9 cellular contexts compared by ENCODE assay signal in the genomic region with DNA sequence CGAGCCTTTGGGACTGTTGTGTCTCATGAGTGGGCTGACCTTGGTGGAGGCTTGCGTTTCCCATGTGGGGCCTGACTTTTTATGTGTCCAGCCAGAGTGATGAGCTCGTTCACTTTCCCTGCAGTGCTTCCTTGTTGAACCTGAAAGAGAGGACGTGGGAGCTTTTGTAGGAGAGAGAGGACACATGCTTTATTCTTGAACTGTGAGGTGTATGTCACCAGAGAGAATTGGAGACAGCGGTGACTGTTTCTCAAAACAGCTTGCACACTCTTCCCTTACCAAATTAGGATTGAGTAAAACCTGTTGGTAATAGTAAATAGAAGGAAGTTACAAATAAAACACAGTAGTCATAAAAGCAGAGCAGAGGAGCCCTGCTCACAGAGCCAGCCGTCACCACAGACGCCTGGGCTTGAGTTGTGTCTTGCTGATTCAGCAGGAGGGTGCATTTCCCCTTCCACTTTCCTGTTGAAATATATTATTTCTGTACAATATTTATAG.
DNase-seq lines count a peak whose midpoint lies in the region; ATAC-seq, FAIRE-seq and TF ChIP-seq lines count a peak whose summit lies in the region.
"Had no signal": no experiment of that assay in that cellular context is flagged by ENCODE, and none has a peak within 500 bp of the region (broad histone marks: within the 10 kb centered on the region; RNA-seq: fewer than 3 reads in every experiment).

No MANE protein-coding gene starts in this region.

- FAIRE-seq in pancreas (lab: Jason Lieb, UNC) (no peak), urothelium cell line (lab: Jason Lieb, UNC) (no peak)

- DNase-seq in DMS153 (lab: John Stamatoyannopoulos, UW) (peak; percentile 25), Peyer's patch (peak in 2 of 3 donors; percentile 23 to 66), pancreas (no peak), WTC11 (ENCODE audit: low spot score) (no peak), urothelium cell line (ENCODE audit: low spot score) (no peak), cerebellum (ENCODE audit: low spot score) (no peak), NCI-H1417 treated with DMSO at 0.1 percent for 48 hours (lab: John Stamatoyannopoulos, UW) (no peak)
- DNase-seq: kidney glomerular epithelial cell had no signal

- 74 to 81% methylated on average over 7 of the region's 7 CpGs for WGBS in pancreas, 2 donors

- peaks cover 24% of the 10 kb centered on the region for H3K4me1 Mint-ChIP-seq in WTC11

- H3K4me3 ChIP-seq in Peyer's patch, result no peak overlapping the region
- H3K4me3 ChIP-seq in pancreas, result no peak overlapping the region

- peaks cover 0 to 13% (median 4%) of the 10 kb centered on the region in 4 donors for H3K4me1 ChIP-seq in Peyer's patch
- H3K4me1 ChIP-seq in pancreas, result peaks cover 0 to 21% (median 11%) of the 10 kb centered on the region in 3 donors

- H3K27me3 ChIP-seq in Peyer's patch, result no peaks in the 10 kb centered on the region
- no peaks in the 10 kb centered on the region for H3K27me3 ChIP-seq in pancreas

- H3K27ac ChIP-seq in Peyer's patch (peak overlapping the region in 3 of 4 donors; percentile 1 to 65 (median 57)), pancreas (peak overlapping the region in 3 of 4 donors; percentile 13 to 72 (median 69))

- H3K9me3 ChIP-seq in Peyer's patch, result no peaks in the 10 kb centered on the region
- no peaks in the 10 kb centered on the region for H3K9me3 ChIP-seq in pancreas

- TF ChIP-seq CTCF in Peyer's patch (IDR thresholded peaks at IDR 0.05) (no peak), pancreas (IDR thresholded peaks at IDR 0.05) (no peak), WTC11 (IDR thresholded peaks at IDR 0.05) (no peak)

- TF ChIP-seq POLR2A in Peyer's patch (IDR thresholded peaks at IDR 0.05), result no peak

- no peaks in the 10 kb centered on the region for H3K36me3 ChIP-seq in Peyer's patch
- no peaks in the 10 kb centered on the region for H3K36me3 ChIP-seq in pancreas

- ATAC-seq in esophagus mucosa (peak; percentile 39), pancreas (peak in 3 of 4 donors; percentile 53 to 73 (median 72)), WTC11 (no peak)

- CTCF ChIA-PET in WTC11 (lab: Charles Lee), result no interaction called here

- no peak overlapping the region for H3K4me3 Mint-ChIP-seq in WTC11

- no peaks in the 10 kb centered on the region for H3K9me3 Mint-ChIP-seq in WTC11

- POLR2A ChIA-PET in WTC11 (lab: Charles Lee), result no interaction called here

- no peaks in the 10 kb centered on the region for H3K27me3 Mint-ChIP-seq in WTC11 (ENCODE audit: low read depth)

- intact Hi-C loops in pancreas (cut with DNase I), result no loop called here

- H3K27ac Mint-ChIP-seq in WTC11, result no peak overlapping the region

- peaks cover 3% of the 10 kb centered on the region; the same call in 1 of the 2 replicates for H3K36me3 Mint-ChIP-seq in WTC11

TF ChIP-seq in WTC11, 78 proteins besides CTCF, POLR2A, EP300 and RAD21:
- TF ChIP-seq NR3C1 (CRISPR knock-in tag; conservative IDR thresholded peaks at IDR 0.05; ENCODE audit: low read depth) (no peak), CREB1 (CRISPR knock-in tag; IDR thresholded peaks at IDR 0.05) (no peak), ZNF232 (CRISPR knock-in tag; IDR thresholded peaks at IDR 0.05) (no peak), MXD4 (CRISPR knock-in tag; IDR thresholded peaks at IDR 0.05; ENCODE audit: borderline replicate concordance) (no peak), NFYB (CRISPR knock-in tag; conservative IDR thresholded peaks at IDR 0.05; ENCODE audit: low read depth) (no peak)
- TF ChIP-seq, protein P1, sequence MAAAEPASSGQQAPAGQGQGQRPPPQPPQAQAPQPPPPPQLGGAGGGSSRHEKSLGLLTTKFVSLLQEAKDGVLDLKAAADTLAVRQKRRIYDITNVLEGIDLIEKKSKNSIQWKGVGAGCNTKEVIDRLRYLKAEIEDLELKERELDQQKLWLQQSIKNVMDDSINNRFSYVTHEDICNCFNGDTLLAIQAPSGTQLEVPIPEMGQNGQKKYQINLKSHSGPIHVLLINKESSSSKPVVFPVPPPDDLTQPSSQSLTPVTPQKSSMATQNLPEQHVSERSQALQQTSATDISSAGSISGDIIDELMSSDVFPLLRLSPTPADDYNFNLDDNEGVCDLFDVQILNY (CRISPR knock-in tag; IDR thresholded peaks at IDR 0.05), result no peak
- TF ChIP-seq, protein P2, sequence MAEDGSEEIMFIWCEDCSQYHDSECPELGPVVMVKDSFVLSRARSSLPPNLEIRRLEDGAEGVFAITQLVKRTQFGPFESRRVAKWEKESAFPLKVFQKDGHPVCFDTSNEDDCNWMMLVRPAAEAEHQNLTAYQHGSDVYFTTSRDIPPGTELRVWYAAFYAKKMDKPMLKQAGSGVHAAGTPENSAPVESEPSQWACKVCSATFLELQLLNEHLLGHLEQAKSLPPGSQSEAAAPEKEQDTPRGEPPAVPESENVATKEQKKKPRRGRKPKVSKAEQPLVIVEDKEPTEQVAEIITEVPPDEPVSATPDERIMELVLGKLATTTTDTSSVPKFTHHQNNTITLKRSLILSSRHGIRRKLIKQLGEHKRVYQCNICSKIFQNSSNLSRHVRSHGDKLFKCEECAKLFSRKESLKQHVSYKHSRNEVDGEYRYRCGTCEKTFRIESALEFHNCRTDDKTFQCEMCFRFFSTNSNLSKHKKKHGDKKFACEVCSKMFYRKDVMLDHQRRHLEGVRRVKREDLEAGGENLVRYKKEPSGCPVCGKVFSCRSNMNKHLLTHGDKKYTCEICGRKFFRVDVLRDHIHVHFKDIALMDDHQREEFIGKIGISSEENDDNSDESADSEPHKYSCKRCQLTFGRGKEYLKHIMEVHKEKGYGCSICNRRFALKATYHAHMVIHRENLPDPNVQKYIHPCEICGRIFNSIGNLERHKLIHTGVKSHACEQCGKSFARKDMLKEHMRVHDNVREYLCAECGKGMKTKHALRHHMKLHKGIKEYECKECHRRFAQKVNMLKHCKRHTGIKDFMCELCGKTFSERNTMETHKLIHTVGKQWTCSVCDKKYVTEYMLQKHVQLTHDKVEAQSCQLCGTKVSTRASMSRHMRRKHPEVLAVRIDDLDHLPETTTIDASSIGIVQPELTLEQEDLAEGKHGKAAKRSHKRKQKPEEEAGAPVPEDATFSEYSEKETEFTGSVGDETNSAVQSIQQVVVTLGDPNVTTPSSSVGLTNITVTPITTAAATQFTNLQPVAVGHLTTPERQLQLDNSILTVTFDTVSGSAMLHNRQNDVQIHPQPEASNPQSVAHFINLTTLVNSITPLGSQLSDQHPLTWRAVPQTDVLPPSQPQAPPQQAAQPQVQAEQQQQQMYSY (CRISPR knock-in tag; IDR thresholded peaks at IDR 0.05), result no peak

Comparison
In these comparisons a context has a peak if more than half of its experiments do, and no peak if none do; other contexts are left out.
1. DNase-seq: peak in DMS153 (single experiment) and Peyer's patch (2 of 3); none in pancreas (0 of 6), WTC11 (single experiment), urothelium cell line (single experiment), cerebellum (single experiment) and NCI-H1417 treated with DMSO at 0.1 percent for 48 hours (single experiment).